ENCODE assay signal across 1 cellular context in the genomic region with DNA sequence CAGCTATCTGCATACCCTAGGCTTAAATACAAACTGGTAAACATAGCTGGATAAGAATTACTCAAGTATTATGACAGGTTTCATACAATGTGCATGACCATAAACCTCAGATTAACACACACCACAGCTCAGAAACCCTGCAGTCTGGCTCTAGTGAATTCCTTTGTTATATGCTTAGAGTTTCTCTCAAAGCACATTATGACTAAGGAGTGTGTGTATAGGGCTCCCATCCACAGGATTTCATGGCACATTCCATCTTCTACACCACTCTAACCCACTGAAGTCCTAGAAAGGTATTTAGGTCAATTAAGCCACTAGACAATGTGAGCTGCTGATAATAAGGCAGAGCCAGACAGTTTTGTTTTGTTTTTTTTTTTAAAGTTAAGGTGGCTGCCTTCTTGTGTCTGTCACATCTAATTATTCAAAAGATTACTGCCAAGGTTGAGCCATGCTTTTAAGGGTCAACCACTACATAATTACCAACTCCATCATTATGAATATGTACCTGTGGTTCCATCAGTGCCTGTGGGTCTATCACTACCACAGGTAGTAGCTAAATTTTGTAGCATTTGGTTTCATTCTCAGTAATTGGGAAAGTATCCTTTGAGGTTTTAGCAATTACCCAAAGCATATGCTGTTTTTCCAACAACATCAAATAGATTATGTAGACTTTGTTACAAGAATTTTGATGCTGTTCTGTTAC.
TF ChIP-seq lines count a peak whose summit lies in the region.

No MANE protein-coding gene starts in this region.

TF ChIP-seq in GM12878, 131 proteins besides CTCF, POLR2A, EP300 and RAD21 (continued from another document):
- peak; percentile 81 for TF ChIP-seq MTA2 (IDR thresholded peaks at IDR 0.05; ENCODE audit: low read depth)
- peak; percentile 65 for TF ChIP-seq RUNX3 (IDR thresholded peaks at IDR 0.05; ENCODE audit: low read length)
